15 cellular contexts compared by ENCODE assay signal in genomic region chrX:50905334-50905733, GRCh38. TPM values are rescaled to one million over a fixed set of nuclear protein-coding genes. Genes with fewer than 3 reads are reported as not detected.
DNase-seq lines count a peak whose midpoint lies in the region; ATAC-seq, FAIRE-seq and TF ChIP-seq lines count a peak whose summit lies in the region.
"Had no signal": no experiment of that assay in that cellular context is flagged by ENCODE, and none has a peak within 500 bp of the region (broad histone marks: within the 10 kb centered on the region; RNA-seq: fewer than 3 reads in every experiment).

No MANE protein-coding gene starts in this region.

- no TSS peak for BruUV-seq in K562 (replicated peaks; lab: Mats Ljungman, UMichigan)

- H3K27ac ChIP-seq in Karpas-422 (ENCODE audit: low read length) (no peak overlapping the region), K562 (ENCODE audit: extremely low read depth, low read depth, low read length) (no peak overlapping the region), substantia nigra (ENCODE audit: low read depth, low read length, poor library complexity, severe bottlenecking) (no peak overlapping the region)

- no peak for TF ChIP-seq EP300 in K562 (IDR thresholded peaks at IDR 0.05; ENCODE audit: low read length)

- in situ Hi-C loops in K562 (cut with MboI): no loop called here

- H3K27me3 ChIP-seq in Karpas-422 (ENCODE audit: low read length): no peaks in the 10 kb centered on the region
- H3K27me3 ChIP-seq in K562 (ENCODE audit: control insufficient read depth in 2 of 2, insufficient read depth in 2 of 2, low read length in 2 of 2): no peaks in the 10 kb centered on the region

- no peaks in the 10 kb centered on the region for H3K4me1 ChIP-seq in Karpas-422 (ENCODE audit: low read length)
- no peaks in the 10 kb centered on the region for H3K4me1 ChIP-seq in K562 (replicated peaks in 1 of 2; ENCODE audit: control insufficient read depth in 2 of 2, insufficient read depth in 2 of 2, low read length in 2 of 2)

- H3K4me2 ChIP-seq in Karpas-422 (ENCODE audit: low read depth, low read length, poor library complexity, severe bottlenecking): no peak overlapping the region
- H3K4me2 ChIP-seq in K562 (ENCODE audit: insufficient read depth, low read length): no peak overlapping the region

- POLR2A ChIA-PET in activated CD4-positive, alpha-beta T cell treated with anti-CD3 and anti-CD28 coated beads for 36 hours (lab: Charles Lee): no interaction called here
- POLR2A ChIA-PET in K562 (lab: Yijun Ruan, JAX): no interaction called here

- intact Hi-C loops in activated CD4-positive, alpha-beta T cell treated with anti-CD3 and anti-CD28 coated beads for 36 hours (cut with DNase I, micrococcal nuclease): no loop called here
- intact Hi-C loops in K562 (cut with micrococcal nuclease) (no loop called here), posterior cingulate gyrus (cut with DNase I) (loop anchor here (10.0 kb wide), 1 partner anchor 211 kb away; no protein-coding TSS in a partner anchor)

- 21% methylated on average over 10 of the region's 17 CpGs for WGBS in K562 (ENCODE audit: insufficient coverage, low coverage, missing lambda C conversion rate)

- H3K4me3 ChIP-seq in Karpas-422 (ENCODE audit: low read length): no peak overlapping the region
- no peak overlapping the region for H3K4me3 ChIP-seq in K562

- H2AFZ ChIP-seq in Karpas-422 (ENCODE audit: low read length): no peak overlapping the region
- H2AFZ ChIP-seq in K562 (ENCODE audit: low read depth, low read length): no peak overlapping the region

- peak; percentile 35 to 44 (median 38); a peak in 4 of 6 replicates for TF ChIP-seq CTCF in K562 (IDR thresholded peaks at IDR 0.05 in 2 of 3, conservative IDR thresholded peaks at IDR 0.05 in 1 of 3; ENCODE audit: insufficient read depth in 2 of 3, low read depth in 1 of 3, low read length in 3 of 3)
- peak; percentile 52 for TF ChIP-seq CTCF in neural crest cell (conservative IDR thresholded peaks at IDR 0.05)

- no peaks in the 10 kb centered on the region for H3K9me1 ChIP-seq in K562 (ENCODE audit: control insufficient read depth, insufficient read depth, low read length)

- no peaks in the 10 kb centered on the region for H3K36me3 ChIP-seq in Karpas-422 (ENCODE audit: insufficient read depth, low read length)
- no peaks in the 10 kb centered on the region for H3K36me3 ChIP-seq in K562 (ENCODE audit: control insufficient read depth, insufficient read depth, low read length)

- no peak overlapping the region for H3K4me3 Mint-ChIP-seq in activated CD4-positive, alpha-beta T cell treated with anti-CD3 and anti-CD28 coated beads for 36 hours
- H3K4me3 Mint-ChIP-seq in neural crest cell: no peak overlapping the region
- H3K4me3 Mint-ChIP-seq: stimulated activated naive B cell treated with anti-CD40 and anti-IgM and Interleukin-4, amounts not matched to agents 10 μg/mL and 1 μg/mL and 100 μg/mL, for 72 hours had no signal

- no peaks in the 10 kb centered on the region for H3K9me3 Mint-ChIP-seq in activated CD4-positive, alpha-beta T cell treated with anti-CD3 and anti-CD28 coated beads for 36 hours (ENCODE audit: low read depth)
- peaks cover 2% of the 10 kb centered on the region for H3K9me3 Mint-ChIP-seq in neural crest cell
- H3K9me3 Mint-ChIP-seq: stimulated activated naive B cell treated with anti-CD40 and anti-IgM and Interleukin-4, amounts not matched to agents 10 μg/mL and 1 μg/mL and 100 μg/mL, for 72 hours had no signal

- FAIRE-seq in K562 (lab: Jason Lieb, UNC): no peak
- FAIRE-seq: TTC549 had no signal

- no peak for TF ChIP-seq POLR2A in K562 (conservative IDR thresholded peaks at IDR 0.05)

- no peak for ATAC-seq in activated CD4-positive, alpha-beta T cell treated with anti-CD3 and anti-CD28 coated beads for 36 hours
- ATAC-seq in K562: no peak
- ATAC-seq: stimulated activated naive B cell treated with anti-CD40 and anti-IgM and Interleukin-4, amounts not matched to agents 10 μg/mL and 1 μg/mL and 100 μg/mL, for 72 hours had no signal

- H3K9me2 ChIP-seq in Karpas-422 (replicated peaks; ENCODE audit: insufficient read depth, low read length): no peaks in the 10 kb centered on the region

- peaks cover 3% of the 10 kb centered on the region for H3K27me3 Mint-ChIP-seq in activated CD4-positive, alpha-beta T cell treated with anti-CD3 and anti-CD28 coated beads for 36 hours
- H3K27me3 Mint-ChIP-seq in neural crest cell (ENCODE audit: low read depth): peaks cover 5% of the 10 kb centered on the region
- H3K27me3 Mint-ChIP-seq: stimulated activated naive B cell treated with anti-CD40 and anti-IgM and Interleukin-4, amounts not matched to agents 10 μg/mL and 1 μg/mL and 100 μg/mL, for 72 hours had no signal

- H3K79me2 ChIP-seq in Karpas-422 (ENCODE audit: low read length) (no peaks in the 10 kb centered on the region), K562 (ENCODE audit: control insufficient read depth, insufficient read depth, low read length) (no peaks in the 10 kb centered on the region)

- no peak overlapping the region for H3K27ac Mint-ChIP-seq in activated CD4-positive, alpha-beta T cell treated with anti-CD3 and anti-CD28 coated beads for 36 hours
- H3K27ac Mint-ChIP-seq in neural crest cell (ENCODE audit: unreplicated experiment): no peak overlapping the region
- H3K27ac Mint-ChIP-seq: stimulated activated naive B cell treated with anti-CD40 and anti-IgM and Interleukin-4, amounts not matched to agents 10 μg/mL and 1 μg/mL and 100 μg/mL, for 72 hours had no signal

- H3K4me1 Mint-ChIP-seq in activated CD4-positive, alpha-beta T cell treated with anti-CD3 and anti-CD28 coated beads for 36 hours: no peaks in the 10 kb centered on the region
- H3K4me1 Mint-ChIP-seq in neural crest cell: no peaks in the 10 kb centered on the region
- H3K4me1 Mint-ChIP-seq: stimulated activated naive B cell treated with anti-CD40 and anti-IgM and Interleukin-4, amounts not matched to agents 10 μg/mL and 1 μg/mL and 100 μg/mL, for 72 hours had no signal

- peak; percentile 17 for DNase-seq in activated CD4-positive, alpha-beta T cell treated with anti-CD3 and anti-CD28 coated beads for 36 hours
- no peak for DNase-seq in activated CD4-positive, alpha-beta T cell treated with anti-CD3 and anti-CD28 coated beads, Interleukin-2, amount 50 U/mL, for 1 hour
- DNase-seq in Karpas-422 (peak; percentile 81), K562 (ENCODE audit: extremely low read depth in 1 of 4, low spot score in 3 of 4) (peak; percentile 7 to 39 (median 18)), neural crest cell (ENCODE audit: low read depth, low spot score) (no peak), posterior cingulate gyrus (no peak), substantia nigra (lab: John Stamatoyannopoulos, UW) (no peak), C1 segment of cervical spinal cord (lab: John Stamatoyannopoulos, UW) (no peak)
- DNase-seq: foreskin melanocyte; NCI-H524 treated with DMSO at 0.1 percent for 48 hours; stimulated activated naive B cell treated with anti-CD40 and anti-IgM and Interleukin-4, amounts not matched to agents 10 μg/mL and 1 μg/mL and 100 μg/mL, for 72 hours had no signal

- no peak overlapping the region for H3K9ac ChIP-seq in Karpas-422 (ENCODE audit: low read length)
- H3K9ac ChIP-seq in K562 (ENCODE audit: insufficient read depth in 1 of 2, low read depth in 2 of 2, low read length in 2 of 2): no peak overlapping the region

- TF ChIP-seq RAD21 in K562 (CRISPR knock-in tag; conservative IDR thresholded peaks at IDR 0.05 in 1 of 2, IDR thresholded peaks at IDR 0.05 in 1 of 2): no peak

- no peaks in the 10 kb centered on the region for H3K9me3 ChIP-seq in Karpas-422 (ENCODE audit: low read length)
- H3K9me3 ChIP-seq in K562 (replicated peaks; ENCODE audit: control insufficient read depth, insufficient read depth, low read depth, low read length): no peaks in the 10 kb centered on the region

- no peaks in the 10 kb centered on the region for H4K20me1 ChIP-seq in Karpas-422 (ENCODE audit: insufficient read depth, low read depth, low read length)
- H4K20me1 ChIP-seq in K562 (replicated peaks; ENCODE audit: control insufficient read depth, insufficient read depth, low read length): no peaks in the 10 kb centered on the region

- CTCF ChIA-PET in activated CD4-positive, alpha-beta T cell treated with anti-CD3 and anti-CD28 coated beads for 36 hours (lab: Charles Lee): no interaction called here
- CTCF ChIA-PET in K562 (lab: Yijun Ruan, JAX; ENCODE audit: low intra/inter-chr PET ratio): no interaction called here

- H3K36me3 Mint-ChIP-seq in activated CD4-positive, alpha-beta T cell treated with anti-CD3 and anti-CD28 coated beads for 36 hours (ENCODE audit: low read depth): no peaks in the 10 kb centered on the region
- no peaks in the 10 kb centered on the region for H3K36me3 Mint-ChIP-seq in neural crest cell (ENCODE audit: low read depth)
- H3K36me3 Mint-ChIP-seq: stimulated activated naive B cell treated with anti-CD40 and anti-IgM and Interleukin-4, amounts not matched to agents 10 μg/mL and 1 μg/mL and 100 μg/mL, for 72 hours had no signal

RNA-seq across cellular contexts. Expression of gene BMP15, which starts 5.2 kb away (rescaled TPM):
- not detected for total RNA-seq in activated CD4-positive, alpha-beta T cell treated with anti-CD3 and anti-CD28 coated beads for 36 hours
- total RNA-seq in Karpas-422 (2014; rRNA removed; shearing (Covaris generic); ENCODE audit: low replicate concordance): not detected in 2 replicates
- total RNA-seq in K562 (2011; cell fraction: chromatin; rRNA removed; ENCODE audit: low replicate concordance): not detected in 2 replicates
- not detected in 2 replicates for total RNA-seq in K562 (2011; cell fraction: nucleolus; rRNA removed)
- not detected in 2 replicates for total RNA-seq in K562 (2011; cell fraction: nucleoplasm; rRNA removed)
- total RNA-seq in K562 (2014; rRNA removed) (not detected in 2 replicates), K562 (2014; rRNA removed; fragmentation: Illumina TruSeq; extraction: Trizol) (not detected in 2 replicates), K562 (2015; rRNA removed; fragmentation: Illumina TruSeq; extraction: Trizol) (not detected in 2 replicates), K562 (2021) (not detected in 2 replicates), neural crest cell (not detected in 2 replicates)
- polyA plus RNA-seq in K562 (2011; rRNA removed) (not detected in 2 replicates), K562 (2014; fragmentation: Illumina TruSeq; extraction: Trizol) (not detected in 2 replicates), K562 (2014; fragmentation: Nextera tagmentation; extraction: Ambion mirVana) (not detected), K562 (2014; rRNA removed) (not detected in 2 replicates)
- polyA plus RNA-seq in K562 (2011; cell fraction: cytosol; rRNA removed): not detected in 2 replicates
- not detected in 2 replicates for polyA plus RNA-seq in K562 (2011; cell fraction: nucleus; rRNA removed)
- polyA plus RNA-seq in K562 (2012): not detected in 2 replicates
- polyA minus RNA-seq in K562 (2011; rRNA and poly(A)+ RNA removed): not detected in 2 replicates
- not detected in 2 replicates for polyA minus RNA-seq in K562 (2011; cell fraction: cytosol; rRNA and poly(A)+ RNA removed)
- polyA minus RNA-seq in K562 (2011; cell fraction: nucleus; rRNA and poly(A)+ RNA removed): not detected in 2 replicates
- total RNA-seq: mononuclear cell, skeletal muscle tissue had no signal
- polyA plus RNA-seq: adipose tissue had no signal

Comparison
In these comparisons a context has a peak if more than half of its experiments do, and no peak if none do; other contexts are left out.
1. DNase-seq: peak in activated CD4-positive, alpha-beta T cell treated with anti-CD3 and anti-CD28 coated beads for 36 hours (single experiment), Karpas-422 (single experiment) and K562 (4 of 4); none in activated CD4-positive, alpha-beta T cell treated with anti-CD3 and anti-CD28 coated beads, Interleukin-2, amount 50 U/mL, for 1 hour (single experiment), neural crest cell (single experiment), posterior cingulate gyrus (0 of 10), substantia nigra (0 of 49) and C1 segment of cervical spinal cord (0 of 14).